In genomic region chr5:53456366-53456765, GRCh38 we compare ENCODE assay signal across 10 cellular contexts. TPM values are rescaled to one million over a fixed set of nuclear protein-coding genes. Genes with fewer than 3 reads are reported as not detected.
"Had no signal": no experiment of that assay in that cellular context is flagged by ENCODE, and none has a peak within 500 bp of the region (broad histone marks: within the 10 kb centered on the region; RNA-seq: fewer than 3 reads in every experiment).

No MANE protein-coding gene starts in this region.

- H3K4me3 Mint-ChIP-seq: H9, IgD-negative memory B cell had no signal

- H3K36me3 Mint-ChIP-seq: IgD-negative memory B cell had no signal

- H3K27ac Mint-ChIP-seq: H9, IgD-negative memory B cell had no signal

- H3K4me2 ChIP-seq: KMS-11 had no signal

- H3K9ac ChIP-seq: GM23248, KMS-11 had no signal

- DNase-seq: GM23248, H9, HCEC 1CT, KBM-7 had no signal

- FAIRE-seq: H1, H54, HTR-8/SVneo had no signal

- H3K9me3 Mint-ChIP-seq: IgD-negative memory B cell had no signal

- H2AFZ ChIP-seq: GM23248 had no signal

- H3K27ac ChIP-seq: GM23248, KMS-11 had no signal

- H3K4me1 Mint-ChIP-seq: IgD-negative memory B cell had no signal

- H3K4me3 ChIP-seq: GM23248 had no signal

RNA-seq across cellular contexts. Expression of gene FST, which starts 24.1 kb away (rescaled TPM):
- total RNA-seq: HT-29 had no signal
- polyA plus RNA-seq: IgD-negative memory B cell had no signal
